8 cellular contexts compared by ENCODE assay signal in genomic region chrX:115344885-115345653, GRCh38. TPM values are rescaled to one million over a fixed set of nuclear protein-coding genes. Genes with fewer than 3 reads are reported as not detected.
DNase-seq lines count a peak whose midpoint lies in the region; ATAC-seq and TF ChIP-seq lines count a peak whose summit lies in the region.

No MANE protein-coding gene starts in this region.

- H3K9me3 ChIP-seq in Peyer's patch (no peaks in the 10 kb centered on the region), esophagus (ENCODE audit: control insufficient read depth in 2 of 2, insufficient read depth in 1 of 2, low read depth in 1 of 2, low read length in 1 of 2) (no peaks in the 10 kb centered on the region), uterus (no peaks in the 10 kb centered on the region)

- H3K36me3 Mint-ChIP-seq in effector memory CD8-positive, alpha-beta T cell (ENCODE audit: insufficient read depth): no peaks in the 10 kb centered on the region
- H3K36me3 Mint-ChIP-seq in activated T-cell treated with anti-CD3 and anti-CD28 coated beads, Interleukin-2, amount 50 U/mL, for 72 hours (ENCODE audit: insufficient read depth in 2 of 2): no peaks in the 10 kb centered on the region

- H3K4me3 Mint-ChIP-seq in effector memory CD8-positive, alpha-beta T cell: no peak overlapping the region
- H3K4me3 Mint-ChIP-seq in activated T-cell treated with anti-CD3 and anti-CD28 coated beads, Interleukin-2, amount 50 U/mL, for 72 hours: no peak overlapping the region

- H3K4me1 Mint-ChIP-seq in effector memory CD8-positive, alpha-beta T cell (ENCODE audit: low read depth in 2 of 2): no peaks in the 10 kb centered on the region
- no peaks in the 10 kb centered on the region for H3K4me1 Mint-ChIP-seq in activated T-cell treated with anti-CD3 and anti-CD28 coated beads, Interleukin-2, amount 50 U/mL, for 72 hours (ENCODE audit: low read depth)

- H3K4me1 ChIP-seq in Peyer's patch: peaks cover 0 to 8% (median 0%) of the 10 kb centered on the region in 4 donors
- no peaks in the 10 kb centered on the region for H3K4me1 ChIP-seq in esophagus (ENCODE audit: control insufficient read depth in 2 of 2, insufficient read depth in 2 of 2, low read length in 1 of 2)
- peaks cover 0 to 9% of the 10 kb centered on the region in 2 donors for H3K4me1 ChIP-seq in uterus

- TF ChIP-seq CTCF in Peyer's patch (IDR thresholded peaks at IDR 0.05) (no peak), uterus (IDR thresholded peaks at IDR 0.05) (no peak)

- peak overlapping the region in 3 of 4 donors; percentile 36 to 74 (median 66) for H3K27ac ChIP-seq in Peyer's patch
- peak overlapping the region; percentile 49 to 70 for H3K27ac ChIP-seq in esophagus (ENCODE audit: low read depth in 2 of 2, low read length in 1 of 2)
- peak overlapping the region; percentile 73 to 80 for H3K27ac ChIP-seq in uterus

- no peak for TF ChIP-seq POLR2A in Peyer's patch (IDR thresholded peaks at IDR 0.05)
- no peak for TF ChIP-seq POLR2A in uterus (IDR thresholded peaks at IDR 0.05)

- H3K27ac Mint-ChIP-seq in effector memory CD8-positive, alpha-beta T cell: no peak overlapping the region
- no peak overlapping the region for H3K27ac Mint-ChIP-seq in activated T-cell treated with anti-CD3 and anti-CD28 coated beads, Interleukin-2, amount 50 U/mL, for 72 hours

- whole genome bisulfite sequencing in esophagus, 2 donors: 18 to 24% methylated on average over 3 of the region's 3 CpGs

- peak; percentile 92 for DNase-seq in HT1080 (ENCODE audit: low read depth)
- peak in 2 of 3 donors; percentile 66 to 83 for DNase-seq in Peyer's patch
- DNase-seq in midbrain (lab: John Stamatoyannopoulos, UW): peak; percentile 70
- peak; percentile 92 to 95 for DNase-seq in uterus
- no peak for DNase-seq in effector memory CD8-positive, alpha-beta T cell
- no peak for DNase-seq in activated T-cell treated with anti-CD3 and anti-CD28 coated beads, Interleukin-2, amount 50 U/mL, for 72 hours

- H3K9me3 Mint-ChIP-seq in effector memory CD8-positive, alpha-beta T cell: peaks cover 0 to under 1% of the 10 kb centered on the region in 2 donors
- H3K9me3 Mint-ChIP-seq in activated T-cell treated with anti-CD3 and anti-CD28 coated beads, Interleukin-2, amount 50 U/mL, for 72 hours: no peaks in the 10 kb centered on the region

- no peaks in the 10 kb centered on the region for H3K27me3 ChIP-seq in Peyer's patch
- no peaks in the 10 kb centered on the region for H3K27me3 ChIP-seq in esophagus (ENCODE audit: control insufficient read depth in 1 of 2, insufficient read depth in 2 of 2, low read length in 2 of 2)
- H3K27me3 ChIP-seq in uterus: no peaks in the 10 kb centered on the region

- intact Hi-C loops in uterus (cut with DNase I; ENCODE audit: low total_unique reads): no loop called here

- H3K4me3 ChIP-seq in Peyer's patch (no peak overlapping the region), esophagus (ENCODE audit: low read depth in 1 of 2, low read length in 2 of 2) (no peak overlapping the region), uterus (no peak overlapping the region)

- H3K27me3 Mint-ChIP-seq in effector memory CD8-positive, alpha-beta T cell: no peaks in the 10 kb centered on the region
- H3K27me3 Mint-ChIP-seq in activated T-cell treated with anti-CD3 and anti-CD28 coated beads, Interleukin-2, amount 50 U/mL, for 72 hours (ENCODE audit: low read depth): peaks cover 15% of the 10 kb centered on the region

- ATAC-seq in effector memory CD8-positive, alpha-beta T cell (replicated peaks): no peak
- ATAC-seq in activated T-cell treated with anti-CD3 and anti-CD28 coated beads, Interleukin-2, amount 50 U/mL, for 72 hours (replicated peaks in 1 of 2): no peak
- no peak for ATAC-seq in GM18502 (IDR thresholded peaks at IDR 0.05; ENCODE audit: poor library complexity, unreplicated experiment)

- H3K36me3 ChIP-seq in Peyer's patch (no peaks in the 10 kb centered on the region), esophagus (ENCODE audit: control insufficient read depth in 2 of 2, insufficient read depth in 2 of 2, low read length in 1 of 2) (no peaks in the 10 kb centered on the region), uterus (no peaks in the 10 kb centered on the region)

RNA-seq across cellular contexts. Expression of gene LUZP4, which starts 55.6 kb away (rescaled TPM):
- total RNA-seq in HT1080 (2014; rRNA removed; shearing (Covaris generic)): not detected in 2 replicates
- not detected in 2 replicates for polyA plus RNA-seq in HT1080 (2015; cell fraction: cytosol; rRNA removed)
- 0.08 TPM in 1 of 2 replicates, not detected in the other for polyA plus RNA-seq in HT1080 (2015; cell fraction: nucleus; rRNA removed)
- total RNA-seq in Peyer's patch: not detected
- not detected for polyA plus RNA-seq in esophagus
- not detected for total RNA-seq in uterus
- not detected for total RNA-seq in activated T-cell treated with anti-CD3 and anti-CD28 coated beads, Interleukin-2, amount 50 U/mL, for 72 hours

Comparison
In these comparisons a context has a peak if more than half of its experiments do, and no peak if none do; other contexts are left out.
1. DNase-seq: peak in HT1080 (single experiment), Peyer's patch (2 of 3), midbrain (single experiment) and uterus (2 of 2); none in effector memory CD8-positive, alpha-beta T cell (0 of 3) and activated T-cell treated with anti-CD3 and anti-CD28 coated beads, Interleukin-2, amount 50 U/mL, for 72 hours (0 of 2).
2. Peak in every context shown above with its lines, with median percentiles within 50 percentile points of each other: H3K27ac ChIP-seq.